23 cellular contexts compared by ENCODE assay signal in genomic region chr15:85745525-85745924, GRCh38. TPM values are rescaled to one million over a fixed set of nuclear protein-coding genes. Genes with fewer than 3 reads are reported as not detected.
DNase-seq lines count a peak whose midpoint lies in the region; ATAC-seq and TF ChIP-seq lines count a peak whose summit lies in the region.
"Had no signal": no experiment of that assay in that cellular context is flagged by ENCODE, and none has a peak within 500 bp of the region (broad histone marks: within the 10 kb centered on the region; RNA-seq: fewer than 3 reads in every experiment).

No MANE protein-coding gene starts in this region.

- POLR2A ChIA-PET in GM10248 (lab: Yijun Ruan, JAX) = no interaction called here

- DNase-seq in natural killer cell (peak; percentile 2), glutamatergic neuron (peak; percentile 26), neural crest cell (ENCODE audit: low read depth, low spot score) (no peak), ureter (ENCODE audit: low spot score) (peak; percentile 38), DMS 273 (lab: John Stamatoyannopoulos, UW; ENCODE audit: unreplicated experiment) (no peak), GM10248 (ENCODE audit: extremely low spot score) (no peak)
- no peak for DNase-seq in natural killer cell treated with Interleukin-12 subunit alpha and Interleukin-12 subunit beta and Interleukin-15 and Interleukin-18, amount 100 ng/mL, for 72 hours (ENCODE audit: low spot score)
- DNase-seq: activated CD4-positive, alpha-beta T cell treated with anti-CD3 and anti-CD28 coated beads, Interleukin-2, amount 10 ng/mL, durations not matched to agents 24 days and 14 days; activated gamma-delta T cell; DMS 273 treated with DMSO at 0.1 percent for 48 hours; effector memory CD8-positive, alpha-beta T cell; hippocampal formation; immature natural killer cell; NCI-H1105; NCI-H2029; NCI-H2227 treated with DMSO at 0.1 percent for 48 hours; NCI-H69; nucleus accumbens; stimulated activated CD4-positive, alpha-beta T cell treated with anti-CD3 and anti-CD28 coated beads, Interleukin-2, amount 100 ng/mL, for 48 hours; stimulated activated naive B cell treated with anti-CD40 and anti-IgM and Interleukin-4, amounts not matched to agents 10 μg/mL and 1 μg/mL and 100 μg/mL, for 72 hours; WERI-Rb-1 had no signal

- ATAC-seq in natural killer cell (no peak), GM21619 (IDR thresholded peaks at IDR 0.05; ENCODE audit: unreplicated experiment) (no peak)
- no peak for ATAC-seq in natural killer cell treated with Interleukin-12 subunit alpha and Interleukin-12 subunit beta and Interleukin-15 and Interleukin-18, amount 100 ng/mL, for 72 hours
- ATAC-seq: effector memory CD8-positive, alpha-beta T cell; esophagus mucosa; stimulated activated naive B cell treated with anti-CD40 and anti-IgM and Interleukin-4, amounts not matched to agents 10 μg/mL and 1 μg/mL and 100 μg/mL, for 72 hours had no signal

- peaks cover under 1% of the 10 kb centered on the region for H3K36me3 Mint-ChIP-seq in natural killer cell
- H3K36me3 Mint-ChIP-seq in natural killer cell treated with Interleukin-12 subunit alpha and Interleukin-12 subunit beta and Interleukin-15 and Interleukin-18, amount 100 ng/mL, for 72 hours = peaks cover 5% of the 10 kb centered on the region
- peaks cover 4% of the 10 kb centered on the region for H3K36me3 Mint-ChIP-seq in glutamatergic neuron (ENCODE audit: unreplicated experiment)
- peaks cover 32% of the 10 kb centered on the region for H3K36me3 Mint-ChIP-seq in neural crest cell (ENCODE audit: low read depth)

- H3K27ac Mint-ChIP-seq in natural killer cell = peak overlapping the region in 1 of 2 donors; percentile 18
- H3K27ac Mint-ChIP-seq in natural killer cell treated with Interleukin-12 subunit alpha and Interleukin-12 subunit beta and Interleukin-15 and Interleukin-18, amount 100 ng/mL, for 72 hours = no peak overlapping the region
- H3K27ac Mint-ChIP-seq in glutamatergic neuron (ENCODE audit: unreplicated experiment) = peak overlapping the region; percentile 95
- H3K27ac Mint-ChIP-seq in neural crest cell (ENCODE audit: unreplicated experiment) = peak overlapping the region; percentile 81
- H3K27ac Mint-ChIP-seq: activated CD4-positive, alpha-beta T cell treated with anti-CD3 and anti-CD28 coated beads, Interleukin-2, amount 10 ng/mL, durations not matched to agents 24 days and 14 days; stimulated activated naive B cell treated with anti-CD40 and anti-IgM and Interleukin-4, amounts not matched to agents 10 μg/mL and 1 μg/mL and 100 μg/mL, for 72 hours had no signal

- H3K27me3 Mint-ChIP-seq in natural killer cell (ENCODE audit: low read depth in 2 of 2) (no peaks in the 10 kb centered on the region), glutamatergic neuron (ENCODE audit: unreplicated experiment) (peaks cover 24% of the 10 kb centered on the region), neural crest cell (ENCODE audit: low read depth) (peaks cover 2% of the 10 kb centered on the region)
- no peaks in the 10 kb centered on the region for H3K27me3 Mint-ChIP-seq in natural killer cell treated with Interleukin-12 subunit alpha and Interleukin-12 subunit beta and Interleukin-15 and Interleukin-18, amount 100 ng/mL, for 72 hours
- H3K27me3 Mint-ChIP-seq: activated CD4-positive, alpha-beta T cell treated with anti-CD3 and anti-CD28 coated beads, Interleukin-2, amount 10 ng/mL, durations not matched to agents 24 days and 14 days; effector memory CD8-positive, alpha-beta T cell; stimulated activated naive B cell treated with anti-CD40 and anti-IgM and Interleukin-4, amounts not matched to agents 10 μg/mL and 1 μg/mL and 100 μg/mL, for 72 hours had no signal

- TF ChIP-seq CTCF in natural killer cell (IDR thresholded peaks at IDR 0.05) (no peak), glutamatergic neuron (IDR thresholded peaks at IDR 0.05; ENCODE audit: partially characterized antibody, unreplicated experiment) (no peak), neural crest cell (conservative IDR thresholded peaks at IDR 0.05) (no peak), GM10248 (IDR thresholded peaks at IDR 0.05; ENCODE audit: control extremely low read depth, extremely low read depth, low read depth, missing control alignments) (no peak)

- H3K9me3 Mint-ChIP-seq in natural killer cell (no peaks in the 10 kb centered on the region), glutamatergic neuron (ENCODE audit: unreplicated experiment) (peaks cover 25% of the 10 kb centered on the region), neural crest cell (no peaks in the 10 kb centered on the region)
- H3K9me3 Mint-ChIP-seq in natural killer cell treated with Interleukin-12 subunit alpha and Interleukin-12 subunit beta and Interleukin-15 and Interleukin-18, amount 100 ng/mL, for 72 hours = no peaks in the 10 kb centered on the region
- H3K9me3 Mint-ChIP-seq: activated CD4-positive, alpha-beta T cell treated with anti-CD3 and anti-CD28 coated beads, Interleukin-2, amount 10 ng/mL, durations not matched to agents 24 days and 14 days; effector memory CD8-positive, alpha-beta T cell; immature natural killer cell; stimulated activated naive B cell treated with anti-CD40 and anti-IgM and Interleukin-4, amounts not matched to agents 10 μg/mL and 1 μg/mL and 100 μg/mL, for 72 hours had no signal

- CTCF ChIA-PET in GM10248 (lab: Yijun Ruan, JAX) = no interaction called here

- H3K4me1 Mint-ChIP-seq in natural killer cell (peaks cover 26 to 31% of the 10 kb centered on the region in 2 donors), glutamatergic neuron (ENCODE audit: low read depth, unreplicated experiment) (peaks cover 77% of the 10 kb centered on the region), neural crest cell (peaks cover 76% of the 10 kb centered on the region)
- H3K4me1 Mint-ChIP-seq in natural killer cell treated with Interleukin-12 subunit alpha and Interleukin-12 subunit beta and Interleukin-15 and Interleukin-18, amount 100 ng/mL, for 72 hours (ENCODE audit: low read depth in 2 of 2) = peaks cover 0 to 5% of the 10 kb centered on the region in 2 donors

- intact Hi-C loops in natural killer cell (cut with micrococcal nuclease) = no loop called here

- H3K4me3 Mint-ChIP-seq in natural killer cell (no peak overlapping the region), glutamatergic neuron (ENCODE audit: unreplicated experiment) (peak overlapping the region; percentile 36), neural crest cell (peak overlapping the region; percentile 64)
- H3K4me3 Mint-ChIP-seq in natural killer cell treated with Interleukin-12 subunit alpha and Interleukin-12 subunit beta and Interleukin-15 and Interleukin-18, amount 100 ng/mL, for 72 hours = no peak overlapping the region
- H3K4me3 Mint-ChIP-seq: activated CD4-positive, alpha-beta T cell treated with anti-CD3 and anti-CD28 coated beads, Interleukin-2, amount 10 ng/mL, durations not matched to agents 24 days and 14 days; effector memory CD8-positive, alpha-beta T cell; immature natural killer cell; stimulated activated naive B cell treated with anti-CD40 and anti-IgM and Interleukin-4, amounts not matched to agents 10 μg/mL and 1 μg/mL and 100 μg/mL, for 72 hours had no signal

RNA-seq across cellular contexts. Expression of gene KLHL25, which starts 49.2 kb away (rescaled TPM):
- total RNA-seq in natural killer cell (10 to 100 TPM in 2 of 3 donors, 1 to 10 TPM in 1; 6.5 to 16.2 (median 10.4) TPM), glutamatergic neuron (ENCODE audit: unreplicated experiment) (45.1 TPM), neural crest cell (17.9 and 19.3 TPM in 2 replicates), ureter (12.3 TPM)
- total RNA-seq in natural killer cell treated with Interleukin-12 subunit alpha and Interleukin-12 subunit beta and Interleukin-15 and Interleukin-18, amount 100 ng/mL, for 72 hours = 1 to 10 TPM; 4.7 to 8.5 TPM

Comparison
In these comparisons a context has a peak if more than half of its experiments do, and no peak if none do; other contexts are left out.
1. DNase-seq: peak in natural killer cell (single experiment), glutamatergic neuron (single experiment) and ureter (single experiment); none in natural killer cell treated with Interleukin-12 subunit alpha and Interleukin-12 subunit beta and Interleukin-15 and Interleukin-18, amount 100 ng/mL, for 72 hours (single experiment), neural crest cell (single experiment), DMS 273 (single experiment) and GM10248 (single experiment).
2. H3K27ac Mint-ChIP-seq: peak in glutamatergic neuron (single experiment) and neural crest cell (single experiment); none in natural killer cell treated with Interleukin-12 subunit alpha and Interleukin-12 subunit beta and Interleukin-15 and Interleukin-18, amount 100 ng/mL, for 72 hours (0 of 2).
3. H3K4me3 Mint-ChIP-seq: peak in glutamatergic neuron (single experiment) and neural crest cell (single experiment); none in natural killer cell (single experiment) and natural killer cell treated with Interleukin-12 subunit alpha and Interleukin-12 subunit beta and Interleukin-15 and Interleukin-18, amount 100 ng/mL, for 72 hours (single experiment).